In genomic region chr2:59584958-59585357, GRCh38 we compare ENCODE assay signal across 1 cellular context.
TF ChIP-seq lines count a peak whose summit lies in the region.

No MANE protein-coding gene starts in this region.

TF ChIP-seq in SK-N-SH, 30 proteins besides CTCF, POLR2A, EP300 and RAD21 (continued from another document):
- TF ChIP-seq ZBTB33 (IDR thresholded peaks at IDR 0.05; ENCODE audit: borderline replicate concordance, low read depth) (no peak), RXRA (IDR thresholded peaks at IDR 0.05; ENCODE audit: borderline replicate concordance, low read depth) (no peak), PBX3 (IDR thresholded peaks at IDR 0.05) (no peak), SMC3 (IDR thresholded peaks at IDR 0.05; ENCODE audit: low read depth, low read length) (no peak; the same call in 1 of the 2 replicates), FOXM1 (IDR thresholded peaks at IDR 0.05; ENCODE audit: low read depth) (no peak), REST (IDR thresholded peaks at IDR 0.05; ENCODE audit: low read depth, low read length) (no peak), MEF2A (IDR thresholded peaks at IDR 0.05; ENCODE audit: borderline replicate concordance, low read depth) (no peak)
TF ChIP-seq in SK-N-SH: peak in this region for 0.
